ENCODE assay signal across 8 cellular contexts in genomic region chr1:41268154-41268770, GRCh38. TPM values are rescaled to one million over a fixed set of nuclear protein-coding genes. Genes with fewer than 3 reads are reported as not detected.
DNase-seq lines count a peak whose midpoint lies in the region; ATAC-seq and TF ChIP-seq lines count a peak whose summit lies in the region.

No MANE protein-coding gene starts in this region.

- DNase-seq in GM10248 (ENCODE audit: extremely low spot score) = peak; percentile 83
- DNase-seq in NCI-H146 treated with DMSO at 0.1 percent for 48 hours (lab: John Stamatoyannopoulos, UW; ENCODE audit: unreplicated experiment) = peak; percentile 42
- DNase-seq in T-helper 2 cell treated with Interferon-gamma antibody and Interleukin-4, amounts not matched to agents 5 μg/mL and 100 μg/mL, for 36 hours (ENCODE audit: low spot score) = peak; percentile 31
- peak; percentile 45 for DNase-seq in amniotic stem cell (lab: John Stamatoyannopoulos, UW)
- DNase-seq in left ventricle myocardium superior = peak; percentile 80
- DNase-seq in retinal pigment epithelial cell (ENCODE audit: low read depth) = peak; percentile 19

- no peaks in the 10 kb centered on the region for H3K36me3 Mint-ChIP-seq in T-helper 2 cell treated with Interferon-gamma antibody and Interleukin-4, amounts not matched to agents 5 μg/mL and 100 μg/mL, for 36 hours (ENCODE audit: low read depth)

- H3K27me3 Mint-ChIP-seq in T-helper 2 cell treated with Interferon-gamma antibody and Interleukin-4, amounts not matched to agents 5 μg/mL and 100 μg/mL, for 36 hours (ENCODE audit: low read depth) = peaks cover 18% of the 10 kb centered on the region

- POLR2A ChIA-PET in GM10248 (lab: Yijun Ruan, JAX) = no interaction called here

- no peak overlapping the region for H3K4me3 Mint-ChIP-seq in T-helper 2 cell treated with Interferon-gamma antibody and Interleukin-4, amounts not matched to agents 5 μg/mL and 100 μg/mL, for 36 hours

- no peak overlapping the region for H3K4me3 ChIP-seq in retinal pigment epithelial cell (ENCODE audit: low read length)

- peaks cover 3% of the 10 kb centered on the region for H3K4me1 Mint-ChIP-seq in T-helper 2 cell treated with Interferon-gamma antibody and Interleukin-4, amounts not matched to agents 5 μg/mL and 100 μg/mL, for 36 hours (ENCODE audit: low read depth)

- TF ChIP-seq CTCF in GM10248 (IDR thresholded peaks at IDR 0.05; ENCODE audit: control extremely low read depth, extremely low read depth, low read depth, missing control alignments) (peak; percentile 95), retinal pigment epithelial cell (conservative IDR thresholded peaks at IDR 0.05; ENCODE audit: low read depth, low read length) (peak; percentile 93)

- peak; percentile 85 for ATAC-seq in left ventricle myocardium superior
- ATAC-seq in GM18870 (IDR thresholded peaks at IDR 0.05; ENCODE audit: unreplicated experiment) = no peak
- ATAC-seq in HG03025 (IDR thresholded peaks at IDR 0.05; ENCODE audit: low FRiP score, unreplicated experiment) = no peak

- H3K9me3 Mint-ChIP-seq in T-helper 2 cell treated with Interferon-gamma antibody and Interleukin-4, amounts not matched to agents 5 μg/mL and 100 μg/mL, for 36 hours = no peaks in the 10 kb centered on the region

- H3K27ac Mint-ChIP-seq in T-helper 2 cell treated with Interferon-gamma antibody and Interleukin-4, amounts not matched to agents 5 μg/mL and 100 μg/mL, for 36 hours = no peak overlapping the region

- intact Hi-C loops in left ventricle myocardium superior (cut with micrococcal nuclease) = loop anchor here (5.0 kb wide), 1 partner anchor 149 kb away; no protein-coding TSS in a partner anchor

- CTCF ChIA-PET in GM10248 (lab: Yijun Ruan, JAX) = interaction anchor here (1.0 to 2.4 kb wide), 8 partner anchors 10 to 164 kb away, joined by 4 to 18 read pairs (median 10); no protein-coding TSS in a partner anchor

RNA-seq across cellular contexts. Expression of gene SCMH1, which starts 26.2 kb away (rescaled TPM):
- 44.0 TPM for total RNA-seq in left ventricle myocardium superior

Comparison
In these comparisons a context has a peak if more than half of its experiments do, and no peak if none do; other contexts are left out.
1. DNase-seq: peak in every context shown above with its lines; median percentile 83 in GM10248; 80 in left ventricle myocardium superior; 45 in amniotic stem cell; 42 in NCI-H146 treated with DMSO at 0.1 percent for 48 hours; 31 in T-helper 2 cell treated with Interferon-gamma antibody and Interleukin-4, amounts not matched to agents 5 μg/mL and 100 μg/mL, for 36 hours; 19 in retinal pigment epithelial cell.